In the genomic region with DNA sequence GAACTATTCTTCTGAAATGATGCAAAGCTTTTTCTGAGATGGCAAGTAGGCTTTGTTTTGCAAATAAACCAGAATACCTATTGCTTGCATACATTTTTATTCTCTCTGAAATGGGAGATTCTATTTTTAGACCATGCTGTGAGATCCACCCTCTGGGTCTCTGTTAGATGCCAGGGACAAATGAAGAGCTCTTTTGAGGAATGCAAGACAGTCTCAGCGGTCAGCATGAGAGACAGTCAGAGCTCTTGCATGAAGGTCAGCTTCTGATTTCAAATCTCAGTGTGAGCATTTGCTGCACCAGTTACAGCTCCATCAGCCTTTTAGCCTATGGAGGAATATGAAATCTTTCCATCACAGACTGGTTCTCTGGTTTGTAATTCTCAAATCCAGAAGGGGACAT, we compare ENCODE assay signal across 28 cellular contexts.
A peak's percentile ranks its signal among the peaks of the same experiment; 100 is the strongest.
DNase-seq lines count a peak whose midpoint lies in the region; ATAC-seq and TF ChIP-seq lines count a peak whose summit lies in the region.
"Had no signal": no experiment of that assay in that cellular context is flagged by ENCODE, and none has a peak within 500 bp of the region (broad histone marks: within the 10 kb centered on the region; RNA-seq: fewer than 3 reads in every experiment).

No MANE protein-coding gene starts in this region.

- no peak for TF ChIP-seq EP300 in transverse colon (IDR thresholded peaks at IDR 0.05; ENCODE audit: low read depth)

- H3K9me3 Mint-ChIP-seq in Calu3 (ENCODE audit: low read depth, unreplicated experiment): no peaks in the 10 kb centered on the region
- H3K9me3 Mint-ChIP-seq: activated CD4-positive, alpha-beta T cell treated with anti-CD3 and anti-CD28 coated beads, Interleukin-2, amount 10 ng/mL, durations not matched to agents 24 days and 14 days; activated naive CD4-positive, alpha-beta T cell treated with anti-CD3 and anti-CD28 coated beads, Interleukin-2, amount 50 U/mL, for 24 hours had no signal

- WGBS in transverse colon (ENCODE audit: low coverage in 1 of 2), 2 donors: 77% methylated on average over 1 of the region's 1 CpG; no CpG with 5 or more reads in 1 of the 2 donors

- H3K27me3 Mint-ChIP-seq in Calu3 (ENCODE audit: unreplicated experiment): no peaks in the 10 kb centered on the region
- H3K27me3 Mint-ChIP-seq: activated naive CD4-positive, alpha-beta T cell treated with anti-CD3 and anti-CD28 coated beads, Interleukin-2, amount 50 U/mL, for 24 hours had no signal

- intact Hi-C loops in left ventricle myocardium superior (cut with micrococcal nuclease): no loop called here
- intact Hi-C loops in transverse colon (cut with DNase I; ENCODE audit: low total_unique reads): no loop called here
- intact Hi-C loops in Calu3 (cut with micrococcal nuclease; ENCODE audit: unreplicated experiment): no loop called here

- H3K36me3 ChIP-seq in right atrium auricular region (no peaks in the 10 kb centered on the region), iPS-20b (ENCODE audit: insufficient read depth, low read depth, low read length) (no peaks in the 10 kb centered on the region), transverse colon (no peaks in the 10 kb centered on the region)
- H3K36me3 ChIP-seq: pancreas, uterus had no signal

- no TSS peak for BruUV-seq in Calu3 (replicated peaks; lab: Mats Ljungman, UMichigan)

- CTCF ChIA-PET in Calu3 (lab: Charles Lee): interaction anchor here (0.7 kb wide), 1 partner anchor 47 kb away, joined by 4 read pairs; no protein-coding TSS in a partner anchor

- peak; percentile 38 for ATAC-seq in left ventricle myocardium superior
- ATAC-seq in GM18517 (IDR thresholded peaks at IDR 0.05; ENCODE audit: unreplicated experiment): no peak
- ATAC-seq: HCT116; pancreas; PC-3; stimulated activated naive CD8-positive, alpha-beta T cell treated with anti-CD3 and anti-CD28 coated beads, Interleukin-15, Interleukin-2, amounts not matched to agents 100 U/mL and 50 U/mL, for 24 hours had no signal

- TF ChIP-seq CTCF in right atrium auricular region (IDR thresholded peaks at IDR 0.05): no peak
- TF ChIP-seq CTCF in transverse colon (IDR thresholded peaks at IDR 0.05): no peak
- no peak for TF ChIP-seq CTCF in Calu3 (IDR thresholded peaks at IDR 0.05; ENCODE audit: unreplicated experiment)

- in situ Hi-C loops in transverse colon (cut with MboI; ENCODE audit: low pct_ligation_motif_present in 1 of 4, low pct_unique_long_range_greater_than_20kb in 1 of 4, low sequenced_read_pairs in 3 of 4): loop anchor here in 1 of 4 donors (25.0 kb wide), 1 partner anchor 547 kb away; no protein-coding TSS in a partner anchor

- no peak overlapping the region for H3K4me3 Mint-ChIP-seq in Calu3 (ENCODE audit: low read depth, unreplicated experiment)
- H3K4me3 Mint-ChIP-seq: activated CD4-positive, alpha-beta T cell treated with anti-CD3 and anti-CD28 coated beads, Interleukin-2, amount 10 ng/mL, durations not matched to agents 24 days and 14 days; activated naive CD4-positive, alpha-beta T cell treated with anti-CD3 and anti-CD28 coated beads, Interleukin-2, amount 50 U/mL, for 24 hours had no signal

- no peak overlapping the region for H3K4me3 ChIP-seq in right atrium auricular region
- H3K4me3 ChIP-seq in iPS-20b (ENCODE audit: low read length): peak overlapping the region; percentile 19; the same call in 1 of the 2 replicates
- no peak overlapping the region for H3K4me3 ChIP-seq in transverse colon
- H3K4me3 ChIP-seq: pancreas, uterus had no signal

- H3K9me3 ChIP-seq in right atrium auricular region (no peaks in the 10 kb centered on the region), iPS-20b (ENCODE audit: insufficient read depth, low read depth, low read length) (no peaks in the 10 kb centered on the region), transverse colon (no peaks in the 10 kb centered on the region)
- H3K9me3 ChIP-seq: pancreas, uterus had no signal

- H3K27ac ChIP-seq in right atrium auricular region (no peak overlapping the region), iPS-20b (ENCODE audit: low read length) (no peak overlapping the region), transverse colon (peak overlapping the region; percentile 54 to 72 (median 66))
- H3K27ac ChIP-seq: epithelial cell of prostate, pancreas, uterus had no signal

- peaks cover 0 to 20% of the 10 kb centered on the region in 2 donors for H3K4me1 ChIP-seq in right atrium auricular region
- H3K4me1 ChIP-seq in iPS-20b (ENCODE audit: insufficient read depth, low read length): peaks cover 29% of the 10 kb centered on the region
- H3K4me1 ChIP-seq in transverse colon: peaks cover 0 to 36% (median 30%) of the 10 kb centered on the region in 4 donors
- H3K4me1 ChIP-seq: pancreas, uterus had no signal

- H3K27me3 ChIP-seq in right atrium auricular region (no peaks in the 10 kb centered on the region), iPS-20b (ENCODE audit: insufficient read depth, low read length) (no peaks in the 10 kb centered on the region), transverse colon (no peaks in the 10 kb centered on the region)
- H3K27me3 ChIP-seq: pancreas, uterus had no signal

- H3K4me1 Mint-ChIP-seq in Calu3 (ENCODE audit: low read depth, unreplicated experiment): no peaks in the 10 kb centered on the region

- DNase-seq in left ventricle myocardium superior: no peak
- no peak for DNase-seq in right atrium auricular region (ENCODE audit: low spot score)
- peak; percentile 13 for DNase-seq in amniotic epithelial cell (ENCODE audit: low read depth)
- DNase-seq in transverse colon: no peak
- DNase-seq in ureter (ENCODE audit: low spot score): no peak
- DNase-seq in Calu3: no peak
- DNase-seq: 8988T; activated CD4-positive, alpha-beta T cell treated with anti-CD3 and anti-CD28 coated beads, Interleukin-2, amount 10 ng/mL, durations not matched to agents 24 days and 14 days; activated CD8-positive, alpha-beta memory T cell treated with anti-CD3 and anti-CD28 coated beads for 24 hours; activated T-cell treated with anti-CD3 and anti-CD28 coated beads for 4 hours; effector memory CD4-positive, alpha-beta T cell; kidney; NCI-H146; NCI-H226; NCI-H69; pancreas; PC-3; retina; SIG-M5; stimulated activated CD4-positive, alpha-beta T cell treated with anti-CD3 and anti-CD28 coated beads, Interleukin-1b, Interleukin-23, amount 100 ng/mL, for 48 hours; stimulated activated naive CD8-positive, alpha-beta T cell treated with anti-CD3 and anti-CD28 coated beads, Interleukin-15, Interleukin-2, amounts not matched to agents 100 U/mL and 50 U/mL, for 24 hours; T1000; uterus had no signal

- no peaks in the 10 kb centered on the region for H3K36me3 Mint-ChIP-seq in Calu3 (ENCODE audit: insufficient read depth, unreplicated experiment)

- no peak overlapping the region for H3K9ac ChIP-seq in iPS-20b (ENCODE audit: low read depth, low read length)

- no peak overlapping the region for H3K27ac Mint-ChIP-seq in Calu3 (ENCODE audit: unreplicated experiment)

- no peak for TF ChIP-seq POLR2A in transverse colon (IDR thresholded peaks at IDR 0.05)

Comparison
In these comparisons a context has a peak if more than half of its experiments do, and no peak if none do; other contexts are left out.
1. H3K27ac ChIP-seq: peak in transverse colon (4 of 4); none in right atrium auricular region (0 of 2) and iPS-20b (single experiment).